8 cellular contexts compared by ENCODE assay signal in genomic region chr19:47511681-47512080, GRCh38. TPM values are rescaled to one million over a fixed set of nuclear protein-coding genes. Genes with fewer than 3 reads are reported as not detected.
DNase-seq lines count a peak whose midpoint lies in the region; FAIRE-seq and TF ChIP-seq lines count a peak whose summit lies in the region.
"Had no signal": no experiment of that assay in that cellular context is flagged by ENCODE, and none has a peak within 500 bp of the region (broad histone marks: within the 10 kb centered on the region; RNA-seq: fewer than 3 reads in every experiment).

No MANE protein-coding gene starts in this region.

- DNase-seq in LHCN-M2 (ENCODE audit: low read depth): peak; percentile 91
- peak in 2 of 7 donors; percentile 22 to 63 for DNase-seq in adrenal gland
- DNase-seq in kidney: no peak
- no peak for DNase-seq in stomach
- no peak for DNase-seq in NOMO-1 (lab: John Stamatoyannopoulos, UW; ENCODE audit: unreplicated experiment in 2 of 2)
- DNase-seq in H4 (ENCODE audit: low spot score): no peak
- DNase-seq in NCI-H128 (lab: John Stamatoyannopoulos, UW; ENCODE audit: unreplicated experiment): no peak

- H3K9ac ChIP-seq in kidney (ENCODE audit: low read length in 2 of 2): peak overlapping the region; percentile 34 to 100

- peaks cover 71 to 76% of the 10 kb centered on the region in 2 donors for H3K4me1 ChIP-seq in adrenal gland (replicated peaks in 1 of 2)
- H3K4me1 ChIP-seq in kidney (ENCODE audit: control insufficient read depth in 1 of 2, insufficient read depth in 1 of 2, low read depth in 1 of 2, low read length in 2 of 2): peaks cover 60 to 63% of the 10 kb centered on the region in 2 donors
- peaks cover 75 to 83% (median 81%) of the 10 kb centered on the region in 4 donors for H3K4me1 ChIP-seq in stomach

- no peak for TF ChIP-seq EP300 in stomach (IDR thresholded peaks at IDR 0.05)

- TF ChIP-seq CTCF in adrenal gland (IDR thresholded peaks at IDR 0.05) (no peak), kidney (IDR thresholded peaks at IDR 0.05; ENCODE audit: borderline replicate concordance, extremely low read depth, insufficient read depth) (no peak), stomach (IDR thresholded peaks at IDR 0.05) (no peak)

- TF ChIP-seq POLR2A in adrenal gland (IDR thresholded peaks at IDR 0.05) (no peak), stomach (IDR thresholded peaks at IDR 0.05) (no peak)

- H3K4me3 ChIP-seq in adrenal gland: peak overlapping the region in 1 of 4 donors; percentile 10
- peak overlapping the region; percentile 29 to 99 for H3K4me3 ChIP-seq in kidney (ENCODE audit: low read length in 2 of 2)
- H3K4me3 ChIP-seq in stomach: peak overlapping the region; percentile 73 to 93 (median 84)

- H3K27me3 ChIP-seq in adrenal gland (no peaks in the 10 kb centered on the region), stomach (no peaks in the 10 kb centered on the region)

- no peak for FAIRE-seq in kidney (lab: Jason Lieb, UNC)
- FAIRE-seq: bronchial epithelial cell had no signal

- H3K27ac ChIP-seq in adrenal gland (peak overlapping the region; percentile 49 to 100 (median 87)), kidney (ENCODE audit: low read depth in 2 of 2, low read length in 2 of 2) (peak overlapping the region; percentile 84 to 90), stomach (peak overlapping the region; percentile 73 to 99 (median 98))

- 51 to 64% (median 59%) methylated on average over 5 to 7 of the region's 7 CpGs for WGBS in adrenal gland, 4 donors
- WGBS in stomach, 5 donors: 42 to 60% (median 44%) methylated on average over 7 of the region's 7 CpGs

- H3K36me3 ChIP-seq in adrenal gland (replicated peaks in 1 of 2): no peaks in the 10 kb centered on the region
- peaks cover 0 to 1% of the 10 kb centered on the region in 2 donors for H3K36me3 ChIP-seq in kidney (ENCODE audit: control insufficient read depth in 1 of 2, insufficient read depth in 2 of 2, low read length in 2 of 2)
- peaks cover 0 to 6% (median 4%) of the 10 kb centered on the region in 4 donors for H3K36me3 ChIP-seq in stomach

- intact Hi-C loops in adrenal gland (cut with DNase I): loop anchor here in 1 of 2 donors (10.0 kb wide), 1 partner anchor 183 kb away; no protein-coding TSS in a partner anchor
- intact Hi-C loops in kidney (cut with DNase I): no loop called here
- intact Hi-C loops in stomach (cut with DNase I; ENCODE audit: low total_unique reads): no loop called here

- no peaks in the 10 kb centered on the region for H3K9me3 ChIP-seq in adrenal gland (replicated peaks in 1 of 3)
- H3K9me3 ChIP-seq in kidney (ENCODE audit: control insufficient read depth in 1 of 2, low read length in 2 of 2): no peaks in the 10 kb centered on the region
- no peaks in the 10 kb centered on the region for H3K9me3 ChIP-seq in stomach

RNA-seq across cellular contexts. Expression of gene NAPA, which starts 3.2 kb away (rescaled TPM):
- total RNA-seq in LHCN-M2 (2014; rRNA removed): 153 and 242 TPM in 2 replicates
- polyA plus RNA-seq in LHCN-M2 (2012): 130 TPM
- total RNA-seq in adrenal gland: 100 to 1,000 TPM; 162 to 481 (median 269) TPM
- 100 to 1,000 TPM; 200 to 283 (median 244) TPM for polyA plus RNA-seq in adrenal gland
- 136 TPM for total RNA-seq in kidney
- 213 TPM for polyA plus RNA-seq in kidney (ENCODE audit: insufficient read depth, low read depth, low replicate concordance)
- 100 to 1,000 TPM in 3 of 5 donors, 10 to 100 TPM in 2; 46.1 to 170 (median 139) TPM for total RNA-seq in stomach
- polyA plus RNA-seq in stomach: 100 to 1,000 TPM in 2 of 3 donors, 10 to 100 TPM in 1; 91.1 to 107 (median 105) TPM
- 125 and 135 TPM in 2 replicates for total RNA-seq in H4 (2014; rRNA removed; shearing (Covaris generic))

RNA-seq across cellular contexts. Expression of gene KPTN, which starts 27.7 kb away (rescaled TPM):
- 8.4 and 8.5 TPM in 2 replicates for total RNA-seq in LHCN-M2 (2014; rRNA removed)
- polyA plus RNA-seq in LHCN-M2 (2012): 11.0 TPM
- total RNA-seq in adrenal gland: 10 to 100 TPM in 4 of 8 donors, 1 to 10 TPM in 4; 2.9 to 25.6 (median 9.9) TPM
- polyA plus RNA-seq in adrenal gland: 100 to 1,000 TPM in 1 of 3 donors, 10 to 100 TPM in 1, 1 to 10 TPM in 1; 7.3 to 121 (median 37.5) TPM
- 7.4 TPM for total RNA-seq in kidney
- polyA plus RNA-seq in kidney (ENCODE audit: insufficient read depth, low read depth, low replicate concordance): 25.5 TPM
- 10 to 100 TPM in 3 of 5 donors, 1 to 10 TPM in 2; 3.2 to 28.0 (median 18.3) TPM for total RNA-seq in stomach
- polyA plus RNA-seq in stomach: 10 to 100 TPM in 2 of 3 donors, 1 to 10 TPM in 1; 6.4 to 23.4 (median 21.5) TPM
- 9.2 and 10.6 TPM in 2 replicates for total RNA-seq in H4 (2014; rRNA removed; shearing (Covaris generic))

RNA-seq across cellular contexts. Expression of gene SLC8A2, which starts 40.0 kb away (rescaled TPM):
- total RNA-seq in LHCN-M2 (2014; rRNA removed) (0.06 TPM in 1 of 2 replicates, not detected in the other), adrenal gland (1 to 10 TPM in 4 of 8 donors, under 1 TPM in 1, not detected in 3; 0.36 to 6.1 (median 4.2) TPM), kidney (0.94 TPM), stomach (10 to 100 TPM in 1 of 5 donors, 1 to 10 TPM in 3, under 1 TPM in 1; 0.73 to 17.9 (median 6.4) TPM)
- polyA plus RNA-seq in LHCN-M2 (2012): 0.01 TPM
- polyA plus RNA-seq in adrenal gland (1 to 10 TPM in 2 of 3 donors, under 1 TPM in 1; 0.74 to 3.1 (median 3.0) TPM), kidney (ENCODE audit: insufficient read depth, low read depth, low replicate concordance) (not detected), stomach (under 1 TPM; 0.12 to 0.60 (median 0.46) TPM)
- 0.19 TPM in 1 of 2 replicates, not detected in the other for total RNA-seq in H4 (2014; rRNA removed; shearing (Covaris generic))
